29 cellular contexts compared by ENCODE assay signal in genomic region chr9:90423661-90424193, GRCh38.
DNase-seq lines count a peak whose midpoint lies in the region; ATAC-seq and TF ChIP-seq lines count a peak whose summit lies in the region.
"Had no signal": no experiment of that assay in that cellular context is flagged by ENCODE, and none has a peak within 500 bp of the region (broad histone marks: within the 10 kb centered on the region; RNA-seq: fewer than 3 reads in every experiment).

No MANE protein-coding gene starts in this region.

- no peak overlapping the region for H3K18ac ChIP-seq in mesenchymal stem cell (ENCODE audit: low read depth in 1 of 2, low read length in 2 of 2)

- peaks cover 44% of the 10 kb centered on the region for H3K4me1 Mint-ChIP-seq in chondrocyte (ENCODE audit: low read depth)
- H3K4me1 Mint-ChIP-seq: B cell; stimulated activated memory B cell treated with anti-CD40 and anti-IgM and Interleukin-4, amounts not matched to agents 10 μg/mL and 1 μg/mL and 100 μg/mL, for 72 hours had no signal

- H3K4me1 ChIP-seq in mesenchymal stem cell (ENCODE audit: control insufficient read depth, insufficient read depth, low read depth, low read length): peaks cover 16% of the 10 kb centered on the region
- H3K4me1 ChIP-seq: parathyroid adenoma, right lobe of liver had no signal

- no peak overlapping the region for H4K91ac ChIP-seq in mesenchymal stem cell (ENCODE audit: low read length)

- no peak overlapping the region for H3K23ac ChIP-seq in mesenchymal stem cell (ENCODE audit: low read length in 2 of 2)

- H2BK12ac ChIP-seq in mesenchymal stem cell (ENCODE audit: low read length in 2 of 2): no peak overlapping the region

- no peaks in the 10 kb centered on the region for H3K27me3 ChIP-seq in mesenchymal stem cell (ENCODE audit: control insufficient read depth in 1 of 2, insufficient read depth in 1 of 2, low read length in 2 of 2)
- H3K27me3 ChIP-seq: cardiac muscle cell, SJSA1 had no signal

- peak overlapping the region; percentile 78 for H3K27ac ChIP-seq in mesenchymal stem cell (ENCODE audit: low read length, poor library complexity, severe bottlenecking)
- H3K27ac ChIP-seq: 22Rv1, cardiac muscle cell, dorsolateral prefrontal cortex, epithelial cell of prostate, parathyroid adenoma, PC-9, right lobe of liver, SJSA1 had no signal

- no peak overlapping the region for H3K14ac ChIP-seq in mesenchymal stem cell (ENCODE audit: low read length in 2 of 2)

- DNase-seq in A172 (ENCODE audit: low spot score) (peak; percentile 26), LoVo (ENCODE audit: low spot score) (peak; percentile 66), chondrocyte (ENCODE audit: low spot score) (no peak), mesenchymal stem cell (peak; percentile 29), C1 segment of cervical spinal cord (lab: John Stamatoyannopoulos, UW) (no peak), NCI-H345 treated with DMSO at 0.1 percent for 48 hours (lab: John Stamatoyannopoulos, UW; ENCODE audit: unreplicated experiment) (no peak)
- DNase-seq: activated CD4-positive, alpha-beta memory T cell treated with anti-CD3 and anti-CD28 coated beads for 36 hours; activated gamma-delta T cell; COR-L47; dorsolateral prefrontal cortex; foreskin melanocyte; KBM-7; mesendoderm; naive thymus-derived CD4-positive, alpha-beta T cell; NCI-H1694 treated with DMSO at 0.1 percent for 48 hours; NCI-H82; PC-9; right lobe of liver had no signal

- H3K9ac ChIP-seq in mesenchymal stem cell (ENCODE audit: low read length): no peak overlapping the region
- H3K9ac ChIP-seq: parathyroid adenoma had no signal

- no peaks in the 10 kb centered on the region for H3K36me3 Mint-ChIP-seq in chondrocyte (ENCODE audit: low read depth)
- H3K36me3 Mint-ChIP-seq: activated CD4-positive, alpha-beta memory T cell treated with anti-CD3 and anti-CD28 coated beads for 36 hours; naive thymus-derived CD4-positive, alpha-beta T cell; stimulated activated memory B cell treated with anti-CD40 and anti-IgM and Interleukin-4, amounts not matched to agents 10 μg/mL and 1 μg/mL and 100 μg/mL, for 72 hours had no signal

- no peak overlapping the region for H3K4me3 ChIP-seq in mesenchymal stem cell (ENCODE audit: insufficient read depth in 1 of 2, low read depth in 1 of 2, low read length in 2 of 2)
- H3K4me3 ChIP-seq: cardiac muscle cell, dorsolateral prefrontal cortex, PC-9, right lobe of liver, SJSA1 had no signal

- 45% methylated on average over 10 of the region's 10 CpGs for WGBS in mesenchymal stem cell

- no peak overlapping the region for H3K4me2 ChIP-seq in mesenchymal stem cell (ENCODE audit: low read length, poor library complexity, severe bottlenecking)
- H3K4me2 ChIP-seq: PC-9 had no signal

- H2AK5ac ChIP-seq in mesenchymal stem cell (ENCODE audit: low read length, severe bottlenecking): peak overlapping the region; percentile 24

- no peak overlapping the region for H2BK15ac ChIP-seq in mesenchymal stem cell (ENCODE audit: low read depth, poor library complexity, severe bottlenecking)

- H3K4ac ChIP-seq in mesenchymal stem cell (ENCODE audit: low read depth in 1 of 2, low read length in 2 of 2): no peak overlapping the region

- no peaks in the 10 kb centered on the region for H3K27me3 Mint-ChIP-seq in chondrocyte (ENCODE audit: low read depth)
- H3K27me3 Mint-ChIP-seq: activated CD4-positive, alpha-beta memory T cell treated with anti-CD3 and anti-CD28 coated beads for 36 hours had no signal

- H2AFZ ChIP-seq in mesenchymal stem cell (ENCODE audit: low read depth, low read length): no peak overlapping the region
- H2AFZ ChIP-seq: parathyroid adenoma, PC-9 had no signal

- no peak for TF ChIP-seq CTCF in chondrocyte (IDR thresholded peaks at IDR 0.05)

- no peaks in the 10 kb centered on the region for H3K9me3 Mint-ChIP-seq in chondrocyte (ENCODE audit: low read depth)
- H3K9me3 Mint-ChIP-seq: activated CD4-positive, alpha-beta memory T cell treated with anti-CD3 and anti-CD28 coated beads for 36 hours; naive thymus-derived CD4-positive, alpha-beta T cell; stimulated activated memory B cell treated with anti-CD40 and anti-IgM and Interleukin-4, amounts not matched to agents 10 μg/mL and 1 μg/mL and 100 μg/mL, for 72 hours; T-helper 1 cell treated with Interleukin-12 subunit alpha and Interleukin-12 subunit beta and Interleukin-4 antibody, amounts not matched to agents 30 μg/mL and 1 μg/mL, for 36 hours had no signal

- peak overlapping the region; percentile 42 for H3K27ac Mint-ChIP-seq in chondrocyte (ENCODE audit: unreplicated experiment)
- H3K27ac Mint-ChIP-seq: activated CD4-positive, alpha-beta memory T cell treated with anti-CD3 and anti-CD28 coated beads for 36 hours; B cell; naive thymus-derived CD4-positive, alpha-beta T cell; stimulated activated memory B cell treated with anti-CD40 and anti-IgM and Interleukin-4, amounts not matched to agents 10 μg/mL and 1 μg/mL and 100 μg/mL, for 72 hours; T-helper 1 cell treated with Interleukin-12 subunit alpha and Interleukin-12 subunit beta and Interleukin-4 antibody, amounts not matched to agents 30 μg/mL and 1 μg/mL, for 36 hours; WTC11 had no signal

- H3K9me3 ChIP-seq in mesenchymal stem cell (ENCODE audit: control insufficient read depth, low read length): no peaks in the 10 kb centered on the region
- H3K9me3 ChIP-seq: right lobe of liver, SJSA1 had no signal

- no peak overlapping the region for H2BK5ac ChIP-seq in mesenchymal stem cell (ENCODE audit: low read depth, low read length, poor library complexity, severe bottlenecking)

- peaks cover 12% of the 10 kb centered on the region for H3K79me1 ChIP-seq in mesenchymal stem cell (replicated peaks; ENCODE audit: low read length, poor library complexity, severe bottlenecking)

- ATAC-seq in GM21786 (IDR thresholded peaks at IDR 0.05; ENCODE audit: unreplicated experiment) (no peak), GM21529 (IDR thresholded peaks at IDR 0.05; ENCODE audit: unreplicated experiment) (no peak)
- ATAC-seq: naive thymus-derived CD4-positive, alpha-beta T cell; right lobe of liver; stimulated activated memory B cell treated with anti-CD40 and anti-IgM and Interleukin-4, amounts not matched to agents 10 μg/mL and 1 μg/mL and 100 μg/mL, for 72 hours; WTC11 had no signal

- no peak overlapping the region for H3K4me3 Mint-ChIP-seq in chondrocyte (ENCODE audit: unreplicated experiment)
- H3K4me3 Mint-ChIP-seq: activated CD4-positive, alpha-beta memory T cell treated with anti-CD3 and anti-CD28 coated beads for 36 hours; B cell; naive thymus-derived CD4-positive, alpha-beta T cell; stimulated activated memory B cell treated with anti-CD40 and anti-IgM and Interleukin-4, amounts not matched to agents 10 μg/mL and 1 μg/mL and 100 μg/mL, for 72 hours; T-helper 1 cell treated with Interleukin-12 subunit alpha and Interleukin-12 subunit beta and Interleukin-4 antibody, amounts not matched to agents 30 μg/mL and 1 μg/mL, for 36 hours; WTC11 had no signal

- peaks cover 0 to 33% of the 10 kb centered on the region in 2 experiments for H3K36me3 ChIP-seq in mesenchymal stem cell (ENCODE audit: control insufficient read depth in 1 of 2, insufficient read depth in 2 of 2, low read depth in 1 of 2, low read length in 2 of 2)
- H3K36me3 ChIP-seq: cardiac muscle cell, right lobe of liver, SJSA1 had no signal

- no peak overlapping the region for H2BK120ac ChIP-seq in mesenchymal stem cell (ENCODE audit: low read depth, low read length)

- no peak overlapping the region for H4K8ac ChIP-seq in mesenchymal stem cell (ENCODE audit: low read length)

Comparison
In these comparisons a context has a peak if more than half of its experiments do, and no peak if none do; other contexts are left out.
1. DNase-seq: peak in A172 (single experiment), LoVo (single experiment) and mesenchymal stem cell (single experiment); none in chondrocyte (single experiment), C1 segment of cervical spinal cord (0 of 14) and NCI-H345 treated with DMSO at 0.1 percent for 48 hours (single experiment).